ENCODE assay signal across 9 cellular contexts in genomic region chr1:23673086-23673813, GRCh38. TPM values are rescaled to one million over a fixed set of nuclear protein-coding genes. Genes with fewer than 3 reads are reported as not detected.
DNase-seq lines count a peak whose midpoint lies in the region; ATAC-seq, FAIRE-seq and TF ChIP-seq lines count a peak whose summit lies in the region.
"Had no signal": no experiment of that assay in that cellular context is flagged by ENCODE, and none has a peak within 500 bp of the region (broad histone marks: within the 10 kb centered on the region; RNA-seq: fewer than 3 reads in every experiment).

No MANE protein-coding gene starts in this region.

- H3K4me3 ChIP-seq in GM23248 (no peak overlapping the region), bronchial epithelial cell (ENCODE audit: low read depth, low read length) (no peak overlapping the region), vagina (no peak overlapping the region)
- H3K4me3 ChIP-seq: HAP-1 had no signal

- TF ChIP-seq POLR2A in vagina (IDR thresholded peaks at IDR 0.05), result no peak

- no peak for TF ChIP-seq CTCF in bronchial epithelial cell (IDR thresholded peaks at IDR 0.05; ENCODE audit: insufficient read depth, low read length, severe bottlenecking)
- no peak for TF ChIP-seq CTCF in vagina (IDR thresholded peaks at IDR 0.05)

- WGBS in GM23248 (ENCODE audit: low coverage in 1 of 2, low lambda C conversion rate in 2 of 2, missing lambda C conversion rate in 2 of 2), 2 experiments, result 0 to 2% methylated on average over 6 of the region's 6 CpGs

- H3K9ac ChIP-seq in GM23248, result no peak overlapping the region

- no peaks in the 10 kb centered on the region for H3F3A ChIP-seq in GM23248 (ENCODE audit: insufficient read depth)

- intact Hi-C loops in vagina (cut with DNase I), result no loop called here

- H3K9me2 ChIP-seq in GM23248 (ENCODE audit: insufficient read depth), result no peaks in the 10 kb centered on the region

- H3K36me3 ChIP-seq in GM23248 (ENCODE audit: low read depth) (no peaks in the 10 kb centered on the region), bronchial epithelial cell (ENCODE audit: control insufficient read depth, insufficient read depth, low read length) (no peaks in the 10 kb centered on the region), vagina (no peaks in the 10 kb centered on the region)
- H3K36me3 ChIP-seq: HAP-1 had no signal

- no peak overlapping the region for H3K4me2 ChIP-seq in GM23248 (ENCODE audit: unreplicated experiment)

- in situ Hi-C loops in GM23248 (cut with MboI), result no loop called here

- H3K27me3 ChIP-seq in GM23248 (replicated peaks; ENCODE audit: insufficient read depth) (0 out of 2 replicates have a peak, but pooled peaks cover 7% of the 10 kb centered on the region), bronchial epithelial cell (ENCODE audit: control insufficient read depth, insufficient read depth, low read length) (no peaks in the 10 kb centered on the region), vagina (no peaks in the 10 kb centered on the region)

- H3K79me2 ChIP-seq in GM23248 (ENCODE audit: insufficient read depth), result no peaks in the 10 kb centered on the region

- DNase-seq in GM23248 (peak; percentile 66), NCI-H2196 (lab: John Stamatoyannopoulos, UW; ENCODE audit: unreplicated experiment) (peak; percentile 56), bronchial epithelial cell (ENCODE audit: low read depth) (peak; percentile 100), myocyte (ENCODE audit: low read depth) (peak; percentile 75), vagina (ENCODE audit: extremely low spot score in 2 of 2) (no peak), DMS79 (lab: John Stamatoyannopoulos, UW) (no peak)
- DNase-seq in effector CD8-positive, alpha-beta T cell (lab: John Stamatoyannopoulos, UW), result no peak

- H3K4me1 ChIP-seq in GM23248 (ENCODE audit: insufficient read depth) (no peaks in the 10 kb centered on the region), vagina (no peaks in the 10 kb centered on the region)
- H3K4me1 ChIP-seq: HAP-1 had no signal

- H3K27ac ChIP-seq in GM23248 (no peak overlapping the region), vagina (no peak overlapping the region)

- no peak for ATAC-seq in HG03565 (IDR thresholded peaks at IDR 0.05; ENCODE audit: unreplicated experiment)

- H3K9me3 ChIP-seq in GM23248 (ENCODE audit: low read depth), result no peaks in the 10 kb centered on the region
- H3K9me3 ChIP-seq in vagina, result no peaks in the 10 kb centered on the region
- H3K9me3 ChIP-seq: HAP-1 had no signal

- FAIRE-seq in bronchial epithelial cell (lab: Jason Lieb, UNC), result peak; percentile 87

- H4K20me1 ChIP-seq in GM23248 (ENCODE audit: insufficient read depth), result no peaks in the 10 kb centered on the region

- H2AFZ ChIP-seq in GM23248, result no peak overlapping the region

RNA-seq across cellular contexts. Expression of gene RPL11, which starts 18.4 kb away (rescaled TPM):
- 422 and 555 TPM in 2 replicates for total RNA-seq in GM23248 (2014; rRNA removed; shearing (Covaris generic))
- polyA plus RNA-seq in GM23248 (2016; fragmentation: Nextera tagmentation; extraction: Ambion mirVana), result 444 and 449 TPM in 2 replicates
- total RNA-seq in bronchial epithelial cell, result 1,896 and 1,988 TPM in 2 replicates
- total RNA-seq in myocyte, result 551 and 641 TPM in 2 replicates
- polyA plus RNA-seq in myocyte (2012), result 1,209 TPM
- 948 TPM for total RNA-seq in vagina

Comparison
In these comparisons a context has a peak if more than half of its experiments do, and no peak if none do; other contexts are left out.
1. DNase-seq: peak in GM23248 (single experiment), NCI-H2196 (single experiment), bronchial epithelial cell (single experiment) and myocyte (single experiment); none in effector CD8-positive, alpha-beta T cell (single experiment), vagina (0 of 2) and DMS79 (single experiment).